Comparison of ENCODE assay signal across 1 cellular context in the genomic region with DNA sequence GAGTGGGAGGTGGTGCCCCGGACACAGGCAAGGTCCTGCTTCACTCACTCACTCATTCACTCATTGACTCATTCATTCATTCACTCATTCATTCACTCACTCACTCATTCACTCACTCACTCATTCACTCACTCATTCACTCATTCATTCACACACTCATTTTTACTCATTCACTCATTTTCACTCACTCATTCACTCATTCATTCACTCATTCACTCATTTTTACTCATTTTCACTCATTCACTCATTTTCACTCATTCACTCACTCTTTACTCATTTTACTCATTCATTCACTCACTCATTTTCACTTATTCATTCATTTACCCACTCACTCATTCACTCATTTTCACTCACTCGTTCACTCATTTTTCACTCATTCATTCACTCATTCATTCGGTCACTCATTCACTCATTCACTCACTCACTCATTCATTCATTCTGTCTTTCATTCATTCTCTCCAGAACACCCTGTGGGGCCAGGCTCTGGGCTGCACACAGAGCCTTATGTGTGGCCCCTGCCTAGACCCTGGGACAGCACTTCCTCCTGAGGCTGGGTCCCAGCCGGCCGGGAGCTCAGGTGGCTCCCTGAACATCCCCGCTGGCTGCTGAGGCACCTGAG.
A peak's percentile ranks its signal among the peaks of the same experiment; 100 is the strongest.
TF ChIP-seq lines count a peak whose summit lies in the region.

No MANE protein-coding gene starts in this region.

TF ChIP-seq in HEK293, 187 proteins besides CTCF, POLR2A, EP300 and RAD21 (continued from another document):
- no peak for TF ChIP-seq YY1 (tag by site-specific recombination; IDR thresholded peaks at IDR 0.05)
- no peak for TF ChIP-seq ZNF214 (tag by site-specific recombination; IDR thresholded peaks at IDR 0.05; ENCODE audit: borderline replicate concordance)
- TF ChIP-seq ZNF629 (tag by site-specific recombination; IDR thresholded peaks at IDR 0.05) = no peak
- TF ChIP-seq SCRT2 (tag by site-specific recombination; IDR thresholded peaks at IDR 0.05) = no peak
- no peak for TF ChIP-seq ZNF391 (tag by site-specific recombination; IDR thresholded peaks at IDR 0.05; ENCODE audit: borderline replicate concordance, low read depth)
- TF ChIP-seq, protein P1, sequence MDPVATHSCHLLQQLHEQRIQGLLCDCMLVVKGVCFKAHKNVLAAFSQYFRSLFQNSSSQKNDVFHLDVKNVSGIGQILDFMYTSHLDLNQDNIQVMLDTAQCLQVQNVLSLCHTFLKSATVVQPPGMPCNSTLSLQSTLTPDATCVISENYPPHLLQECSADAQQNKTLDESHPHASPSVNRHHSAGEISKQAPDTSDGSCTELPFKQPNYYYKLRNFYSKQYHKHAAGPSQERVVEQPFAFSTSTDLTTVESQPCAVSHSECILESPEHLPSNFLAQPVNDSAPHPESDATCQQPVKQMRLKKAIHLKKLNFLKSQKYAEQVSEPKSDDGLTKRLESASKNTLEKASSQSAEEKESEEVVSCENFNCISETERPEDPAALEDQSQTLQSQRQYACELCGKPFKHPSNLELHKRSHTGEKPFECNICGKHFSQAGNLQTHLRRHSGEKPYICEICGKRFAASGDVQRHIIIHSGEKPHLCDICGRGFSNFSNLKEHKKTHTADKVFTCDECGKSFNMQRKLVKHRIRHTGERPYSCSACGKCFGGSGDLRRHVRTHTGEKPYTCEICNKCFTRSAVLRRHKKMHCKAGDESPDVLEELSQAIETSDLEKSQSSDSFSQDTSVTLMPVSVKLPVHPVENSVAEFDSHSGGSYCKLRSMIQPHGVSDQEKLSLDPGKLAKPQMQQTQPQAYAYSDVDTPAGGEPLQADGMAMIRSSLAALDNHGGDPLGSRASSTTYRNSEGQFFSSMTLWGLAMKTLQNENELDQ (tag by site-specific recombination; IDR thresholded peaks at IDR 0.05; ENCODE audit: low read depth) = no peak
- no peak for TF ChIP-seq IKZF3 (tag by site-specific recombination; IDR thresholded peaks at IDR 0.05)
- TF ChIP-seq ZNF621 (tag by site-specific recombination; IDR thresholded peaks at IDR 0.05) = no peak
- TF ChIP-seq PRDM1 (tag by site-specific recombination; IDR thresholded peaks at IDR 0.05) = peak; percentile 100
- TF ChIP-seq, protein P2, sequence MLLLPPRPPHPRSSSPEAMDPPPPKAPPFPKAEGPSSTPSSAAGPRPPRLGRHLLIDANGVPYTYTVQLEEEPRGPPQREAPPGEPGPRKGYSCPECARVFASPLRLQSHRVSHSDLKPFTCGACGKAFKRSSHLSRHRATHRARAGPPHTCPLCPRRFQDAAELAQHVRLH (tag by site-specific recombination; IDR thresholded peaks at IDR 0.05) = peak; percentile 76; the same call in 1 of the 2 replicates
- TF ChIP-seq, protein P3, sequence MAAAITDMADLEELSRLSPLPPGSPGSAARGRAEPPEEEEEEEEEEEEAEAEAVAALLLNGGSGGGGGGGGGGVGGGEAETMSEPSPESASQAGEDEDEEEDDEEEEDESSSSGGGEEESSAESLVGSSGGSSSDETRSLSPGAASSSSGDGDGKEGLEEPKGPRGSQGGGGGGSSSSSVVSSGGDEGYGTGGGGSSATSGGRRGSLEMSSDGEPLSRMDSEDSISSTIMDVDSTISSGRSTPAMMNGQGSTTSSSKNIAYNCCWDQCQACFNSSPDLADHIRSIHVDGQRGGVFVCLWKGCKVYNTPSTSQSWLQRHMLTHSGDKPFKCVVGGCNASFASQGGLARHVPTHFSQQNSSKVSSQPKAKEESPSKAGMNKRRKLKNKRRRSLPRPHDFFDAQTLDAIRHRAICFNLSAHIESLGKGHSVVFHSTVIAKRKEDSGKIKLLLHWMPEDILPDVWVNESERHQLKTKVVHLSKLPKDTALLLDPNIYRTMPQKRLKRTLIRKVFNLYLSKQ (tag by site-specific recombination; IDR thresholded peaks at IDR 0.05; ENCODE audit: borderline replicate concordance) = no peak
- TF ChIP-seq ZNF664 (tag by site-specific recombination; IDR thresholded peaks at IDR 0.05) = 0 out of 2 replicates have a peak, but pooled peaks have one; percentile 19
- no peak for TF ChIP-seq SETDB1 (IDR thresholded peaks at IDR 0.05; ENCODE audit: insufficient read length, low read length)
- TF ChIP-seq ZNF366 (tag by site-specific recombination; conservative IDR thresholded peaks at IDR 0.05) = peak; percentile 98
- TF ChIP-seq ZNF624 (tag by site-specific recombination; IDR thresholded peaks at IDR 0.05) = no peak
- TF ChIP-seq, protein P4, sequence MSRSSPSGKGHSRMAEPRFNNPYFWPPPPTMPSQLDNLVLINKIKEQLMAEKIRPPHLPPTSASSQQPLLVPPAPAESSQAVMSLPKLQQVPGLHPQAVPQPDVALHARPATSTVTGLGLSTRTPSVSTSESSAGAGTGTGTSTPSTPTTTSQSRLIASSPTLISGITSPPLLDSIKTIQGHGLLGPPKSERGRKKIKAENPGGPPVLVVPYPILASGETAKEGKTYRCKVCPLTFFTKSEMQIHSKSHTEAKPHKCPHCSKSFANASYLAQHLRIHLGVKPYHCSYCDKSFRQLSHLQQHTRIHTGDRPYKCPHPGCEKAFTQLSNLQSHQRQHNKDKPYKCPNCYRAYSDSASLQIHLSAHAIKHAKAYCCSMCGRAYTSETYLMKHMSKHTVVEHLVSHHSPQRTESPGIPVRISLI (tag by site-specific recombination; IDR thresholded peaks at IDR 0.05) = no peak
